Comparison of ENCODE assay signal across 15 cellular contexts in the genomic region with DNA sequence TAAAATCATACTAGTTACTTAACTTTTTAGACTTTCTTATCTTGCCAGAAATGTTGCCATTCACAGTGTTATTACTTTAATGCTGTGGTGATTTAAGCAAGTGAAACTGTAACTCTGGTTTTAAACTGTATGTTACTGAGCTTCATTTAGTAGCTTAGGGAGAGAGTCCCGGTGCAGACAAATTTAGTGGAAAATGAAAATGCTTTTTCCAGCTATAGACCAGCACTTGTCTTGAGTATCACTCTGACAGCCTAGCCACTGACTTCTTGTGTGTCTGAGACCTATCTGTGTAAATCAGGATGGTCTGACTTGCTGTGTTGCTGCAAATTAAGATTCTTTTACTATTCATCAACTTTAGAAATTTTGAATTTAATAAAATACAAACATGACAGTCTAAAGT.
A peak's percentile ranks its signal among the peaks of the same experiment; 100 is the strongest.
DNase-seq lines count a peak whose midpoint lies in the region; ATAC-seq, FAIRE-seq and TF ChIP-seq lines count a peak whose summit lies in the region.
"Had no signal": no experiment of that assay in that cellular context is flagged by ENCODE, and none has a peak within 500 bp of the region (broad histone marks: within the 10 kb centered on the region; RNA-seq: fewer than 3 reads in every experiment).

No MANE protein-coding gene starts in this region.

- H3K27me3 ChIP-seq in MG63 = no peaks in the 10 kb centered on the region
- no peaks in the 10 kb centered on the region for H3K27me3 ChIP-seq in skeletal muscle tissue (ENCODE audit: control insufficient read depth in 3 of 3, insufficient read depth in 3 of 3, low read length in 3 of 3)
- H3K27me3 ChIP-seq: neutrophil had no signal

- intact Hi-C loops in kidney (cut with DNase I) = no loop called here

- H3K36me3 ChIP-seq in MG63 (no peaks in the 10 kb centered on the region), kidney (ENCODE audit: control insufficient read depth in 1 of 2, insufficient read depth in 2 of 2, low read length in 2 of 2) (no peaks in the 10 kb centered on the region), skeletal muscle tissue (ENCODE audit: control insufficient read depth in 3 of 3, insufficient read depth in 3 of 3, low read length in 3 of 3) (no peaks in the 10 kb centered on the region)
- H3K36me3 ChIP-seq: BE2C, neutrophil had no signal

- no peak for ATAC-seq in T-helper 17 cell

- H3K9me3 ChIP-seq in MG63 (no peaks in the 10 kb centered on the region), kidney (ENCODE audit: control insufficient read depth in 1 of 2, low read length in 2 of 2) (no peaks in the 10 kb centered on the region), skeletal muscle tissue (ENCODE audit: control insufficient read depth in 3 of 3, low read length in 3 of 3) (no peaks in the 10 kb centered on the region), T-helper 17 cell (ENCODE audit: control insufficient read depth, low read length, poor library complexity, severe bottlenecking) (no peaks in the 10 kb centered on the region)
- H3K9me3 ChIP-seq: BE2C, neutrophil had no signal

- no peaks in the 10 kb centered on the region for H3K4me1 Mint-ChIP-seq in T-helper 17 cell

- H3K4me1 ChIP-seq in kidney (ENCODE audit: control insufficient read depth in 1 of 2, insufficient read depth in 1 of 2, low read depth in 1 of 2, low read length in 2 of 2) = no peaks in the 10 kb centered on the region
- no peaks in the 10 kb centered on the region for H3K4me1 ChIP-seq in skeletal muscle tissue (ENCODE audit: control insufficient read depth in 3 of 3, insufficient read depth in 3 of 3, low read length in 3 of 3)
- H3K4me1 ChIP-seq: BE2C had no signal

- H3K4me3 ChIP-seq in MG63 = peak overlapping the region; percentile 34
- peak overlapping the region; percentile 72 for H3K4me3 ChIP-seq in coronary artery
- H3K4me3 ChIP-seq in kidney (ENCODE audit: low read length in 2 of 2) = peak overlapping the region; percentile 80
- peak overlapping the region; percentile 32 to 64 (median 54) for H3K4me3 ChIP-seq in skeletal muscle tissue (ENCODE audit: low read length in 3 of 3)

- TF ChIP-seq CTCF in coronary artery (IDR thresholded peaks at IDR 0.05) (no peak), kidney (IDR thresholded peaks at IDR 0.05; ENCODE audit: borderline replicate concordance, extremely low read depth, insufficient read depth) (no peak)

- FAIRE-seq in kidney (lab: Jason Lieb, UNC) = no peak

- H3K27ac ChIP-seq in coronary artery = peak overlapping the region; percentile 10 to 50
- peak overlapping the region; percentile 44 to 77 for H3K27ac ChIP-seq in kidney (ENCODE audit: low read depth in 2 of 2, low read length in 2 of 2)
- H3K27ac ChIP-seq in skeletal muscle tissue (ENCODE audit: low read depth, low read length) = no peak overlapping the region
- H3K27ac ChIP-seq: neutrophil had no signal

- H3K9ac ChIP-seq in kidney (ENCODE audit: low read length in 2 of 2) (peak overlapping the region in 1 of 2 donors; percentile 85), skeletal muscle tissue (ENCODE audit: low read depth in 1 of 3, low read length in 3 of 3) (peak overlapping the region in 2 of 3 donors; percentile 50 to 68)

- no peak for DNase-seq in MG63
- DNase-seq in coronary artery (ENCODE audit: low spot score) = no peak
- no peak for DNase-seq in kidney
- DNase-seq in T-helper 17 cell = no peak
- no peak for DNase-seq in NK-92 (lab: John Stamatoyannopoulos, UW; ENCODE audit: unreplicated experiment)
- no peak for DNase-seq in cerebellar nuclear complex (lab: John Stamatoyannopoulos, UW)
- DNase-seq in NCI-H2171 (lab: John Stamatoyannopoulos, UW) = no peak
- DNase-seq: activated CD4-positive, alpha-beta T cell treated with anti-CD3 and anti-CD28 coated beads, Interleukin-2, amount 50 U/mL, for 4 hours; BE2C; central memory CD4-positive, alpha-beta T cell; KG1; NCI-H1694 treated with DMSO at 0.1 percent for 48 hours; NCI-H524 treated with DMSO at 0.1 percent for 48 hours had no signal

- peaks cover 7% of the 10 kb centered on the region for H3K27me3 Mint-ChIP-seq in T-helper 17 cell

- no peaks in the 10 kb centered on the region for H3K36me3 Mint-ChIP-seq in T-helper 17 cell (ENCODE audit: low read depth)

- H3K27ac Mint-ChIP-seq in T-helper 17 cell = no peak overlapping the region

- no peak overlapping the region for H3K4me3 Mint-ChIP-seq in T-helper 17 cell
